In genomic region chr9:96566401-96567202, GRCh38 we compare ENCODE assay signal across 8 cellular contexts. TPM values are rescaled to one million over a fixed set of nuclear protein-coding genes. Genes with fewer than 3 reads are reported as not detected.
DNase-seq lines count a peak whose midpoint lies in the region; ATAC-seq and TF ChIP-seq lines count a peak whose summit lies in the region.

No MANE protein-coding gene starts in this region.

- H3K27me3 Mint-ChIP-seq in endothelial cell (ENCODE audit: unreplicated experiment): peaks cover 2% of the 10 kb centered on the region

- peak overlapping the region; percentile 85 for H3K4me3 Mint-ChIP-seq in endothelial cell (ENCODE audit: unreplicated experiment)

- DNase-seq in NCI-H510A treated with DMSO at 0.1 percent for 48 hours (lab: John Stamatoyannopoulos, UW) (peak; percentile 33), NCI-H510A (lab: John Stamatoyannopoulos, UW) (no peak), NCI-H774 (lab: John Stamatoyannopoulos, UW) (peak; percentile 38), endothelial cell (ENCODE audit: low spot score) (peak; percentile 44), middle frontal gyrus (ENCODE audit: extremely low spot score, low spot score) (peak; percentile 62)
- DNase-seq in activated CD8-positive, alpha-beta memory T cell treated with anti-CD3 and anti-CD28 coated beads, Interleukin-2, amount 50 U/mL, for 48 hours: peak; percentile 86
- DNase-seq in stimulated activated CD8-positive, alpha-beta memory T cell treated with anti-CD3 and anti-CD28 coated beads, Interleukin-15, amount 100 ng/mL, for 48 hours (ENCODE audit: low read depth in 2 of 2): peak; percentile 61 to 66

- no peaks in the 10 kb centered on the region for H3K36me3 Mint-ChIP-seq in endothelial cell (ENCODE audit: low read depth, unreplicated experiment)

- no peaks in the 10 kb centered on the region for H3K9me3 Mint-ChIP-seq in endothelial cell (ENCODE audit: unreplicated experiment)

- TF ChIP-seq CTCF in endothelial cell (IDR thresholded peaks at IDR 0.05; ENCODE audit: unreplicated experiment): peak; percentile 52

- no peak overlapping the region for H3K27ac Mint-ChIP-seq in endothelial cell (ENCODE audit: unreplicated experiment)

- peak; percentile 93 for ATAC-seq in HG02678 (IDR thresholded peaks at IDR 0.05; ENCODE audit: unreplicated experiment)

- H3K4me1 Mint-ChIP-seq in endothelial cell (ENCODE audit: unreplicated experiment): peaks cover 2% of the 10 kb centered on the region

RNA-seq across cellular contexts. Expression of gene CDC14B, which starts 53.0 kb away (rescaled TPM):
- total RNA-seq in endothelial cell (ENCODE audit: unreplicated experiment): 21.4 TPM
